In the genomic region with DNA sequence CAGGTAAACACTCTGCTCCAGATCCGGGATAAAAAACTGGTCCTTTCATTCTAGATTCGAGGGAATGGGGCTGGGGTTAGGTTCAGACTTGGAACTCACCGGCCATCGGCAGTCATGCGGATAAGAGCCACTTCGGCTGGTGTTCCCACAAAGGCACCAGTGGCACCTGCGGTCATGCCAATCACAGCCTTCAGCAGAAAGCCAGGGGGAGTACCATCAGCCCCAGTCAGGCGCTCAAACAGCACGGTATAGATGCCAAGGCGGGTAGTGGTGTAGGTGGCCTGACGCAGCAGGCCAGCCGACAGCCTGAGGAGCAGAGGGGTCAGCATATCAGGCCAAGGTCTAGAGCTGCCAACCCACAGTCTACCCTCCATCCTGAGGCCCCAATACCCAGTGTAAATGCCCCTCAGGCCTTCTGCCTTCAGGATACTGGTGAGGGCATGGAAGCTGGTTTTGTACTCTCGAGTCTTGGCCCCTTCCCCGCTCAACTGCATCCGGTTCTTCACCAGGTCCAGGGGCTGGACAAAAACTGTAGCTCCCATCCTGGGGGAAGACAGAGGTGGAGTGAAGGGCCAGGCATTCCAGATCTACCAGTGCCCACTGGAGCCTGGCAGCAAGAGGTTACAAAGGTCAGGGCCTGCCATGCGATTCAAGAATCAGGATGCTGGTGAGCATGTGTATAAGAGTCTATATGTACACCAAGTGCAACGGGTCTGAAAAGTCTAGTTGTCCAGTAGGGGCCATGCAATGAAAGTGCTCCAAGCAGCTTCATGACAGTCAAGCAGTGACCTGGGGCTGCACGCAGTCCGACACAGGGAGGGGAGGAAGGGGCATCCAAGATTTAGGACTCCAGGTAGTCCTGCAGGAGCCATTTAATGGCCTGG, we compare ENCODE assay signal across 6 cellular contexts. TPM values are rescaled to one million over a fixed set of nuclear protein-coding genes. Genes with fewer than 3 reads are reported as not detected.
DNase-seq lines count a peak whose midpoint lies in the region; ATAC-seq and TF ChIP-seq lines count a peak whose summit lies in the region.

No MANE protein-coding gene starts in this region.

- H3K36me3 ChIP-seq in Caco-2 (ENCODE audit: control insufficient read depth, insufficient read depth, low read length): no peaks in the 10 kb centered on the region
- no peaks in the 10 kb centered on the region for H3K36me3 ChIP-seq in kidney epithelial cell (ENCODE audit: control insufficient read depth, insufficient read depth, low read length)

- TSS peak; percentile 20 for BruUV-seq in Caco-2 (replicated peaks; lab: Mats Ljungman, UMichigan)

- peaks cover 23% of the 10 kb centered on the region for H3K36me3 Mint-ChIP-seq in Caco-2 (ENCODE audit: insufficient read depth, unreplicated experiment)
- H3K36me3 Mint-ChIP-seq in T-cell: peaks cover 33% of the 10 kb centered on the region

- ATAC-seq in T-cell (replicated peaks in 1 of 4): no peak
- no peak for ATAC-seq in HG03457 (IDR thresholded peaks at IDR 0.05; ENCODE audit: unreplicated experiment)

- peak overlapping the region; percentile 87 for H3K4me3 Mint-ChIP-seq in Caco-2 (ENCODE audit: unreplicated experiment)
- H3K4me3 Mint-ChIP-seq in T-cell: peak overlapping the region; percentile 91 to 100 (median 94)

- no peaks in the 10 kb centered on the region for H3K9me3 ChIP-seq in Caco-2

- no peaks in the 10 kb centered on the region for H3K4me1 ChIP-seq in Caco-2

- H3K9me3 Mint-ChIP-seq in Caco-2 (ENCODE audit: unreplicated experiment) (no peaks in the 10 kb centered on the region), T-cell (no peaks in the 10 kb centered on the region)

- intact Hi-C loops in Caco-2 (cut with micrococcal nuclease; ENCODE audit: unreplicated experiment): loop anchor here (1.0 kb wide), 1 partner anchor 30 kb away; no protein-coding TSS in a partner anchor

- CTCF ChIA-PET in Caco-2 (lab: Charles Lee) (interaction anchor here (1.6 to 2.2 kb wide), 2 partner anchors 29 to 30 kb away, joined by 7 to 19 read pairs; a partner anchor contains a TSS), T-cell (lab: Charles Lee) (interaction anchor here (0.5 to 2.0 kb wide), 6 partner anchors 10 to 688 kb away, joined by 3 to 19 read pairs (median 5); a partner anchor contains a TSS)

- no peak for DNase-seq in Caco-2
- DNase-seq in T-cell: no peak
- no peak for DNase-seq in kidney epithelial cell (ENCODE audit: low read depth)
- DNase-seq in NCI-H2081 treated with DMSO at 0.1 percent for 48 hours (lab: John Stamatoyannopoulos, UW): no peak
- no peak for DNase-seq in GOT3 (lab: John Stamatoyannopoulos, UW)

- no peak for TF ChIP-seq CTCF in Caco-2 (IDR thresholded peaks at IDR 0.05; ENCODE audit: insufficient read depth in 1 of 2, low read depth in 1 of 2, low read length in 1 of 2, severe bottlenecking in 1 of 2, unreplicated experiment in 1 of 2)
- no peak for TF ChIP-seq CTCF in kidney epithelial cell (IDR thresholded peaks at IDR 0.05; ENCODE audit: insufficient read depth, low read length, poor library complexity, severe bottlenecking)

- H3K27me3 ChIP-seq in Caco-2 (replicated peaks; ENCODE audit: control insufficient read depth, insufficient read depth, low read length) (no peaks in the 10 kb centered on the region), kidney epithelial cell (ENCODE audit: control insufficient read depth, insufficient read depth, low read length) (no peaks in the 10 kb centered on the region)

- H3K27me3 Mint-ChIP-seq in Caco-2 (ENCODE audit: insufficient read depth, unreplicated experiment) (no peaks in the 10 kb centered on the region), T-cell (no peaks in the 10 kb centered on the region)

- H3K4me1 Mint-ChIP-seq in Caco-2 (ENCODE audit: low read depth, unreplicated experiment) (peaks cover 5% of the 10 kb centered on the region), T-cell (peaks cover 61 to 71% (median 62%) of the 10 kb centered on the region in 3 donors)

- peak overlapping the region; percentile 73 for H3K4me3 ChIP-seq in Caco-2 (ENCODE audit: low read depth, low read length)
- peak overlapping the region; percentile 92 for H3K4me3 ChIP-seq in kidney epithelial cell (ENCODE audit: low read depth, low read length)

- H3K27ac Mint-ChIP-seq in Caco-2 (ENCODE audit: unreplicated experiment): no peak overlapping the region
- H3K27ac Mint-ChIP-seq in T-cell: peak overlapping the region; percentile 86 to 96

- POLR2A ChIA-PET in Caco-2 (lab: Charles Lee): interaction anchor here (1.6 to 2.6 kb wide), 3 partner anchors 13 to 30 kb away, joined by 10 to 54 read pairs (median 13); a partner anchor contains a TSS
- POLR2A ChIA-PET in T-cell (lab: Charles Lee): interaction anchor here in 1 of 2 donors (0.6 kb wide), 1 partner anchor 216 kb away, joined by 3 read pairs; no protein-coding TSS in a partner anchor

RNA-seq across cellular contexts. Expression of a gene that starts 0.9 kb away (rescaled TPM):
- total RNA-seq in Caco-2 (2022): 36.5 and 40.1 TPM in 2 replicates
- 10 to 100 TPM; 30.9 to 51.6 (median 47.0) TPM for total RNA-seq in T-cell
- total RNA-seq in kidney epithelial cell: 37.2 and 44.7 TPM in 2 replicates

RNA-seq across cellular contexts. Expression of a gene that starts 1.2 kb away (rescaled TPM):
- total RNA-seq in Caco-2 (2022) (55.1 and 60.9 TPM in 2 replicates), T-cell (100 to 1,000 TPM; 109 to 158 (median 135) TPM), kidney epithelial cell (44.1 and 66.0 TPM in 2 replicates)

RNA-seq across cellular contexts. Expression of a gene that starts 6.8 kb away (rescaled TPM):
- total RNA-seq in Caco-2 (2022) (not detected in 2 replicates), T-cell (under 1 TPM in 1 of 5 donors, not detected in 4; 0.40 TPM), kidney epithelial cell (not detected in 2 replicates)

RNA-seq across cellular contexts. Expression of a gene that starts 9.4 kb away (rescaled TPM):
- total RNA-seq in Caco-2 (2022): 367 and 416 TPM in 2 replicates
- 100 to 1,000 TPM; 654 to 853 (median 744) TPM for total RNA-seq in T-cell
- 1,484 and 2,015 TPM in 2 replicates for total RNA-seq in kidney epithelial cell

RNA-seq across cellular contexts. Expression of a gene that starts 12.0 kb away (rescaled TPM):
- total RNA-seq in Caco-2 (2022): 8.1 and 10.6 TPM in 2 replicates
- 10 to 100 TPM; 31.0 to 38.4 (median 36.3) TPM for total RNA-seq in T-cell
- 3.5 and 5.8 TPM in 2 replicates for total RNA-seq in kidney epithelial cell
